3 cellular contexts compared by ENCODE assay signal in the genomic region with DNA sequence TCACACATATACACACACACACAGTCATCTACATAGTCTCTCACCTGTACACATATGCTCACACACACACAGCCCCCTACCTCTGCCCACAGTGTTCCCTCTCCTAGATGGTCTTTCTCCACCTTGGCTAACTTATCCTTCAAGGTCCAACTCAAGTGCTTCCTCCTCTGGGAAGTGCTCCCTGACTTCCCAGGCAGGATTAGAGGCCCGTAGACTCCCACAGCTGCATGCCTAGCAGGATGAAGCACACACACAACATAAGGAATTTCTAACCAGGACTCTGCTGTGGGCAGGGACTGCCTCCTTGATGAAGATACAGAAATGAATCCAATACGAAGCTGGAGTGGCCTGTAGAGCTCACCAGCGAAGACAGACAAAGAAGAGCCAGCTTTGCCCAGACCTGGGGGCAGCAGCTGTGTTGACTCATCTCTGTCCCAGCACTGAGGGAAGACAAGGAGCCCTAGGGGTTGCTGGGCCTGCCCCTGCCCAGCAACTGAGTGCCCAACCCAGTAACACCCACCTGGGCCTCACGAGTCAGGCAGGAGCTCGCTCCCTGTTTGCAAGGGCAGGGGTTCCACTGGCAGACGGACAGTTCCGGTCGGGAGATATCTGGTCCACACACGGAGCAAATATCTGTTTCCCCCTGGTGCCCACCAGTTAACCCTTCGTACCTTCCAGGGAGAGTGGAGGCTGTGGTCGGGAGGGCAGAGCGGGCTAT.
TF ChIP-seq lines count a peak whose summit lies in the region.

No MANE protein-coding gene starts in this region.

TF ChIP-seq in SK-N-SH, 30 proteins besides CTCF, POLR2A, EP300 and RAD21:
- TF ChIP-seq TCF12 (IDR thresholded peaks at IDR 0.05) (no peak), POLR2AphosphoS5 (IDR thresholded peaks at IDR 0.05; ENCODE audit: low read depth, low read length) (no peak), FOXJ3 (CRISPR knock-in tag; IDR thresholded peaks at IDR 0.05) (no peak), FOSL2 (IDR thresholded peaks at IDR 0.05; ENCODE audit: borderline replicate concordance, low read depth) (no peak), YY1 (IDR thresholded peaks at IDR 0.05; ENCODE audit: low read depth) (no peak), NFIC (IDR thresholded peaks at IDR 0.05; ENCODE audit: borderline replicate concordance) (no peak), GABPA (IDR thresholded peaks at IDR 0.05; ENCODE audit: low read depth) (no peak), RXRA (IDR thresholded peaks at IDR 0.05; ENCODE audit: borderline replicate concordance, low read depth) (no peak), EZH2phosphoT487 (IDR thresholded peaks at IDR 0.05; ENCODE audit: borderline replicate concordance, low read depth) (no peak), MEF2A (IDR thresholded peaks at IDR 0.05; ENCODE audit: borderline replicate concordance, low read depth) (no peak)

TF ChIP-seq in SK-N-SH treated with all-trans-retinoic acid at 6 μM for 48 hours, 23 proteins besides CTCF, POLR2A, EP300 and RAD21:
- TF ChIP-seq TOX (CRISPR knock-in tag; IDR thresholded peaks at IDR 0.05; ENCODE audit: borderline replicate concordance), result no peak

TF ChIP-seq in HepG2, 621 proteins besides CTCF, POLR2A, EP300 and RAD21:
- TF ChIP-seq TAF15 (IDR thresholded peaks at IDR 0.05; ENCODE audit: low read depth, low read length, poor library complexity, severe bottlenecking), result no peak
- TF ChIP-seq, protein P1, sequence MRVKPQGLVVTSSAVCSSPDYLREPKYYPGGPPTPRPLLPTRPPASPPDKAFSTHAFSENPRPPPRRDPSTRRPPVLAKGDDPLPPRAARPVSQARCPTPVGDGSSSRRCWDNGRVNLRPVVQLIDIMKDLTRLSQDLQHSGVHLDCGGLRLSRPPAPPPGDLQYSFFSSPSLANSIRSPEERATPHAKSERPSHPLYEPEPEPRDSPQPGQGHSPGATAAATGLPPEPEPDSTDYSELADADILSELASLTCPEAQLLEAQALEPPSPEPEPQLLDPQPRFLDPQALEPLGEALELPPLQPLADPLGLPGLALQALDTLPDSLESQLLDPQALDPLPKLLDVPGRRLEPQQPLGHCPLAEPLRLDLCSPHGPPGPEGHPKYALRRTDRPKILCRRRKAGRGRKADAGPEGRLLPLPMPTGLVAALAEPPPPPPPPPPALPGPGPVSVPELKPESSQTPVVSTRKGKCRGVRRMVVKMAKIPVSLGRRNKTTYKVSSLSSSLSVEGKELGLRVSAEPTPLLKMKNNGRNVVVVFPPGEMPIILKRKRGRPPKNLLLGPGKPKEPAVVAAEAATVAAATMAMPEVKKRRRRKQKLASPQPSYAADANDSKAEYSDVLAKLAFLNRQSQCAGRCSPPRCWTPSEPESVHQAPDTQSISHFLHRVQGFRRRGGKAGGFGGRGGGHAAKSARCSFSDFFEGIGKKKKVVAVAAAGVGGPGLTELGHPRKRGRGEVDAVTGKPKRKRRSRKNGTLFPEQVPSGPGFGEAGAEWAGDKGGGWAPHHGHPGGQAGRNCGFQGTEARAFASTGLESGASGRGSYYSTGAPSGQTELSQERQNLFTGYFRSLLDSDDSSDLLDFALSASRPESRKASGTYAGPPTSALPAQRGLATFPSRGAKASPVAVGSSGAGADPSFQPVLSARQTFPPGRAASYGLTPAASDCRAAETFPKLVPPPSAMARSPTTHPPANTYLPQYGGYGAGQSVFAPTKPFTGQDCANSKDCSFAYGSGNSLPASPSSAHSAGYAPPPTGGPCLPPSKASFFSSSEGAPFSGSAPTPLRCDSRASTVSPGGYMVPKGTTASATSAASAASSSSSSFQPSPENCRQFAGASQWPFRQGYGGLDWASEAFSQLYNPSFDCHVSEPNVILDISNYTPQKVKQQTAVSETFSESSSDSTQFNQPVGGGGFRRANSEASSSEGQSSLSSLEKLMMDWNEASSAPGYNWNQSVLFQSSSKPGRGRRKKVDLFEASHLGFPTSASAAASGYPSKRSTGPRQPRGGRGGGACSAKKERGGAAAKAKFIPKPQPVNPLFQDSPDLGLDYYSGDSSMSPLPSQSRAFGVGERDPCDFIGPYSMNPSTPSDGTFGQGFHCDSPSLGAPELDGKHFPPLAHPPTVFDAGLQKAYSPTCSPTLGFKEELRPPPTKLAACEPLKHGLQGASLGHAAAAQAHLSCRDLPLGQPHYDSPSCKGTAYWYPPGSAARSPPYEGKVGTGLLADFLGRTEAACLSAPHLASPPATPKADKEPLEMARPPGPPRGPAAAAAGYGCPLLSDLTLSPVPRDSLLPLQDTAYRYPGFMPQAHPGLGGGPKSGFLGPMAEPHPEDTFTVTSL (CRISPR knock-in tag; IDR thresholded peaks at IDR 0.05; ENCODE audit: borderline replicate concordance), result no peak
- TF ChIP-seq, protein P2, sequence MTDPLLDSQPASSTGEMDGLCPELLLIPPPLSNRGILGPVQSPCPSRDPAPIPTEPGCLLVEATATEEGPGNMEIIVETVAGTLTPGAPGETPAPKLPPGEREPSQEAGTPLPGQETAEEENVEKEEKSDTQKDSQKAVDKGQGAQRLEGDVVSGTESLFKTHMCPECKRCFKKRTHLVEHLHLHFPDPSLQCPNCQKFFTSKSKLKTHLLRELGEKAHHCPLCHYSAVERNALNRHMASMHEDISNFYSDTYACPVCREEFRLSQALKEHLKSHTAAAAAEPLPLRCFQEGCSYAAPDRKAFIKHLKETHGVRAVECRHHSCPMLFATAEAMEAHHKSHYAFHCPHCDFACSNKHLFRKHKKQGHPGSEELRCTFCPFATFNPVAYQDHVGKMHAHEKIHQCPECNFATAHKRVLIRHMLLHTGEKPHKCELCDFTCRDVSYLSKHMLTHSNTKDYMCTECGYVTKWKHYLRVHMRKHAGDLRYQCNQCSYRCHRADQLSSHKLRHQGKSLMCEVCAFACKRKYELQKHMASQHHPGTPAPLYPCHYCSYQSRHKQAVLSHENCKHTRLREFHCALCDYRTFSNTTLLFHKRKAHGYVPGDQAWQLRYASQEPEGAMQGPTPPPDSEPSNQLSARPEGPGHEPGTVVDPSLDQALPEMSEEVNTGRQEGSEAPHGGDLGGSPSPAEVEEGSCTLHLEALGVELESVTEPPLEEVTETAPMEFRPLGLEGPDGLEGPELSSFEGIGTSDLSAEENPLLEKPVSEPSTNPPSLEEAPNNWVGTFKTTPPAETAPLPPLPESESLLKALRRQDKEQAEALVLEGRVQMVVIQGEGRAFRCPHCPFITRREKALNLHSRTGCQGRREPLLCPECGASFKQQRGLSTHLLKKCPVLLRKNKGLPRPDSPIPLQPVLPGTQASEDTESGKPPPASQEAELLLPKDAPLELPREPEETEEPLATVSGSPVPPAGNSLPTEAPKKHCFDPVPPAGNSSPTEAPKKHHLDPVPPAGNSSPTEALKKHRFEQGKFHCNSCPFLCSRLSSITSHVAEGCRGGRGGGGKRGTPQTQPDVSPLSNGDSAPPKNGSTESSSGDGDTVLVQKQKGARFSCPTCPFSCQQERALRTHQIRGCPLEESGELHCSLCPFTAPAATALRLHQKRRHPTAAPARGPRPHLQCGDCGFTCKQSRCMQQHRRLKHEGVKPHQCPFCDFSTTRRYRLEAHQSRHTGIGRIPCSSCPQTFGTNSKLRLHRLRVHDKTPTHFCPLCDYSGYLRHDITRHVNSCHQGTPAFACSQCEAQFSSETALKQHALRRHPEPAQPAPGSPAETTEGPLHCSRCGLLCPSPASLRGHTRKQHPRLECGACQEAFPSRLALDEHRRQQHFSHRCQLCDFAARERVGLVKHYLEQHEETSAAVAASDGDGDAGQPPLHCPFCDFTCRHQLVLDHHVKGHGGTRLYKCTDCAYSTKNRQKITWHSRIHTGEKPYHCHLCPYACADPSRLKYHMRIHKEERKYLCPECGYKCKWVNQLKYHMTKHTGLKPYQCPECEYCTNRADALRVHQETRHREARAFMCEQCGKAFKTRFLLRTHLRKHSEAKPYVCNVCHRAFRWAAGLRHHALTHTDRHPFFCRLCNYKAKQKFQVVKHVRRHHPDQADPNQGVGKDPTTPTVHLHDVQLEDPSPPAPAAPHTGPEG (CRISPR knock-in tag; IDR thresholded peaks at IDR 0.05), result no peak
- TF ChIP-seq SP140L (CRISPR knock-in tag; IDR thresholded peaks at IDR 0.05; ENCODE audit: borderline replicate concordance), result no peak
- no peak for TF ChIP-seq SP5 (CRISPR knock-in tag; IDR thresholded peaks at IDR 0.05; ENCODE audit: borderline replicate concordance, low read depth)
- no peak for TF ChIP-seq SIN3A (IDR thresholded peaks at IDR 0.05; ENCODE audit: borderline replicate concordance, low read depth, low read length)
- TF ChIP-seq KDM3A (CRISPR knock-in tag; IDR thresholded peaks at IDR 0.05; ENCODE audit: low read depth), result no peak
- TF ChIP-seq CENPT (CRISPR knock-in tag; IDR thresholded peaks at IDR 0.05; ENCODE audit: low read depth), result no peak
- TF ChIP-seq ZNF274 (CRISPR knock-in tag; IDR thresholded peaks at IDR 0.05), result no peak
- TF ChIP-seq CHCHD3 (CRISPR knock-in tag; IDR thresholded peaks at IDR 0.05), result no peak
- no peak for TF ChIP-seq MTA1 (CRISPR knock-in tag; IDR thresholded peaks at IDR 0.05; ENCODE audit: borderline replicate concordance)
- TF ChIP-seq, protein P3, sequence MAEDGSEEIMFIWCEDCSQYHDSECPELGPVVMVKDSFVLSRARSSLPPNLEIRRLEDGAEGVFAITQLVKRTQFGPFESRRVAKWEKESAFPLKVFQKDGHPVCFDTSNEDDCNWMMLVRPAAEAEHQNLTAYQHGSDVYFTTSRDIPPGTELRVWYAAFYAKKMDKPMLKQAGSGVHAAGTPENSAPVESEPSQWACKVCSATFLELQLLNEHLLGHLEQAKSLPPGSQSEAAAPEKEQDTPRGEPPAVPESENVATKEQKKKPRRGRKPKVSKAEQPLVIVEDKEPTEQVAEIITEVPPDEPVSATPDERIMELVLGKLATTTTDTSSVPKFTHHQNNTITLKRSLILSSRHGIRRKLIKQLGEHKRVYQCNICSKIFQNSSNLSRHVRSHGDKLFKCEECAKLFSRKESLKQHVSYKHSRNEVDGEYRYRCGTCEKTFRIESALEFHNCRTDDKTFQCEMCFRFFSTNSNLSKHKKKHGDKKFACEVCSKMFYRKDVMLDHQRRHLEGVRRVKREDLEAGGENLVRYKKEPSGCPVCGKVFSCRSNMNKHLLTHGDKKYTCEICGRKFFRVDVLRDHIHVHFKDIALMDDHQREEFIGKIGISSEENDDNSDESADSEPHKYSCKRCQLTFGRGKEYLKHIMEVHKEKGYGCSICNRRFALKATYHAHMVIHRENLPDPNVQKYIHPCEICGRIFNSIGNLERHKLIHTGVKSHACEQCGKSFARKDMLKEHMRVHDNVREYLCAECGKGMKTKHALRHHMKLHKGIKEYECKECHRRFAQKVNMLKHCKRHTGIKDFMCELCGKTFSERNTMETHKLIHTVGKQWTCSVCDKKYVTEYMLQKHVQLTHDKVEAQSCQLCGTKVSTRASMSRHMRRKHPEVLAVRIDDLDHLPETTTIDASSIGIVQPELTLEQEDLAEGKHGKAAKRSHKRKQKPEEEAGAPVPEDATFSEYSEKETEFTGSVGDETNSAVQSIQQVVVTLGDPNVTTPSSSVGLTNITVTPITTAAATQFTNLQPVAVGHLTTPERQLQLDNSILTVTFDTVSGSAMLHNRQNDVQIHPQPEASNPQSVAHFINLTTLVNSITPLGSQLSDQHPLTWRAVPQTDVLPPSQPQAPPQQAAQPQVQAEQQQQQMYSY (CRISPR knock-in tag; IDR thresholded peaks at IDR 0.05), result no peak
- TF ChIP-seq, protein P4, sequence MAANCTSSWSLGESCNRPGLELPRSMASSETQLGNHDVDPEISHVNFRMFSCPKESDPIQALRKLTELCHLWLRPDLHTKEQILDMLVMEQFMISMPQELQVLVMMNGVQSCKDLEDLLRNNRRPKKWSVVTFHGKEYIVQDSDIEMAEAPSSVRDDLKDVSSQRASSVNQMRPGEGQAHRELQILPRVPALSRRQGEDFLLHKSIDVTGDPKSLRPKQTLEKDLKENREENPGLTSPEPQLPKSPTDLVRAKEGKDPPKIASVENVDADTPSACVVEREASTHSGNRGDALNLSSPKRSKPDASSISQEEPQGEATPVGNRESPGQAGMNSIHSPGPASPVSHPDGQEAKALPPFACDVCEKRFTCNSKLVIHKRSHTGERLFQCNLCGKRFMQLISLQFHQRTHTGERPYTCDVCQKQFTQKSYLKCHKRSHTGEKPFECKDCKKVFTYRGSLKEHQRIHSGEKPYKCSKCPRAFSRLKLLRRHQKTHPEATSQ (CRISPR knock-in tag; IDR thresholded peaks at IDR 0.05; ENCODE audit: borderline replicate concordance), result no peak
- no peak for TF ChIP-seq THYN1 (CRISPR knock-in tag; IDR thresholded peaks at IDR 0.05; ENCODE audit: borderline replicate concordance, low read depth)
- TF ChIP-seq, protein P5, sequence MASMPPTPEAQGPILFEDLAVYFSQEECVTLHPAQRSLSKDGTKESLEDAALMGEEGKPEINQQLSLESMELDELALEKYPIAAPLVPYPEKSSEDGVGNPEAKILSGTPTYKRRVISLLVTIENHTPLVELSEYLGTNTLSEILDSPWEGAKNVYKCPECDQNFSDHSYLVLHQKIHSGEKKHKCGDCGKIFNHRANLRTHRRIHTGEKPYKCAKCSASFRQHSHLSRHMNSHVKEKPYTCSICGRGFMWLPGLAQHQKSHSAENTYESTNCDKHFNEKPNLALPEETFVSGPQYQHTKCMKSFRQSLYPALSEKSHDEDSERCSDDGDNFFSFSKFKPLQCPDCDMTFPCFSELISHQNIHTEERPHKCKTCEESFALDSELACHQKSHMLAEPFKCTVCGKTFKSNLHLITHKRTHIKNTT (CRISPR knock-in tag; IDR thresholded peaks at IDR 0.05), result no peak
- no peak for TF ChIP-seq KAT2B (IDR thresholded peaks at IDR 0.05; ENCODE audit: borderline replicate concordance, low read depth, low read length)
- no peak for TF ChIP-seq ZNF598 (CRISPR knock-in tag; IDR thresholded peaks at IDR 0.05; ENCODE audit: borderline replicate concordance)
- no peak for TF ChIP-seq FIP1L1 (IDR thresholded peaks at IDR 0.05; ENCODE audit: borderline replicate concordance, insufficient read depth, low read depth, low read length)
- no peak for TF ChIP-seq ZNF567 (CRISPR knock-in tag; IDR thresholded peaks at IDR 0.05; ENCODE audit: borderline replicate concordance)
